In genomic region chr13:112679932-112680677, GRCh38 we compare ENCODE assay signal across 18 cellular contexts. TPM values are rescaled to one million over a fixed set of nuclear protein-coding genes. Genes with fewer than 3 reads are reported as not detected.
DNase-seq lines count a peak whose midpoint lies in the region; ATAC-seq, FAIRE-seq and TF ChIP-seq lines count a peak whose summit lies in the region.
"Had no signal": no experiment of that assay in that cellular context is flagged by ENCODE, and none has a peak within 500 bp of the region (broad histone marks: within the 10 kb centered on the region; RNA-seq: fewer than 3 reads in every experiment).

No MANE protein-coding gene starts in this region.

- H3K23ac ChIP-seq in H1 (ENCODE audit: insufficient read length), result no peak overlapping the region
- no peak overlapping the region for H3K23ac ChIP-seq in mesenchymal stem cell (ENCODE audit: low read length in 2 of 2)

- no peaks in the 10 kb centered on the region for H3K23me2 ChIP-seq in H1 (ENCODE audit: low read depth, low read length)

- H2BK5ac ChIP-seq in H1 (ENCODE audit: low read depth, low read length) (no peak overlapping the region), mesenchymal stem cell (ENCODE audit: low read depth, low read length, poor library complexity, severe bottlenecking) (no peak overlapping the region)

- POLR2A ChIA-PET in H1 (lab: Charles Lee; ENCODE audit: partially characterized antibody), result no interaction called here

- TF ChIP-seq CTCF in H1 (IDR thresholded peaks at IDR 0.05; ENCODE audit: control extremely low read depth in 1 of 3, insufficient read depth in 1 of 3, low read depth in 1 of 3, low read length in 3 of 3) (no peak), lower lobe of right lung (IDR thresholded peaks at IDR 0.05) (no peak), GM10266 (IDR thresholded peaks at IDR 0.05; ENCODE audit: control insufficient read depth, insufficient read depth, low read depth, missing control alignments) (no peak)

- H3K4me1 ChIP-seq in H1 (replicated peaks in 1 of 4; ENCODE audit: control insufficient read depth in 3 of 4, insufficient read depth in 4 of 4, low read length in 3 of 4) (no peaks in the 10 kb centered on the region), lower lobe of right lung (no peaks in the 10 kb centered on the region), mesenchymal stem cell (ENCODE audit: control insufficient read depth, insufficient read depth, low read depth, low read length) (no peaks in the 10 kb centered on the region)
- H3K4me1 ChIP-seq: HAP-1 had no signal

- H2BK12ac ChIP-seq in H1 (ENCODE audit: low read depth, low read length) (no peak overlapping the region), mesenchymal stem cell (ENCODE audit: low read length in 2 of 2) (no peak overlapping the region)

- H3K27ac ChIP-seq in H1 (ENCODE audit: low read depth, low read length) (no peak overlapping the region), lower lobe of right lung (no peak overlapping the region), mesenchymal stem cell (ENCODE audit: low read length, poor library complexity, severe bottlenecking) (no peak overlapping the region)
- H3K27ac ChIP-seq: 22Rv1, RWPE1 had no signal

- H3K36me3 ChIP-seq in H1 (ENCODE audit: control insufficient read depth in 2 of 4, insufficient read depth in 4 of 4, low read length in 3 of 4) (no peaks in the 10 kb centered on the region), lower lobe of right lung (no peaks in the 10 kb centered on the region), mesenchymal stem cell (ENCODE audit: control insufficient read depth in 1 of 2, insufficient read depth in 2 of 2, low read depth in 1 of 2, low read length in 2 of 2) (no peaks in the 10 kb centered on the region)
- H3K36me3 ChIP-seq: HAP-1 had no signal

- no peaks in the 10 kb centered on the region for H3K9me3 Mint-ChIP-seq in stimulated activated naive B cell treated with anti-CD40 and anti-IgM and Interleukin-4, amounts not matched to agents 10 μg/mL and 1 μg/mL and 100 μg/mL, for 72 hours
- H3K9me3 Mint-ChIP-seq: CD8-positive, alpha-beta T cell; IgD-negative memory B cell had no signal

- no peak overlapping the region for H3K56ac ChIP-seq in H1 (replicated peaks; ENCODE audit: insufficient read length, low read depth, low read length)

- no peak overlapping the region for H2BK20ac ChIP-seq in H1 (ENCODE audit: low read length)

- H4K20me1 ChIP-seq in H1 (replicated peaks in 1 of 2; ENCODE audit: control insufficient read depth in 1 of 2, insufficient read depth in 2 of 2, low read length in 2 of 2), result no peaks in the 10 kb centered on the region

- H3K27ac Mint-ChIP-seq in stimulated activated naive B cell treated with anti-CD40 and anti-IgM and Interleukin-4, amounts not matched to agents 10 μg/mL and 1 μg/mL and 100 μg/mL, for 72 hours, result peak overlapping the region; percentile 25
- H3K27ac Mint-ChIP-seq: CD8-positive, alpha-beta T cell had no signal

- H3K9ac ChIP-seq in H1 (replicated peaks in 1 of 4; ENCODE audit: extremely low read depth in 1 of 4, low read depth in 3 of 4, low read length in 3 of 4), result no peak overlapping the region; a peak in 1 of 7 replicates
- no peak overlapping the region for H3K9ac ChIP-seq in mesenchymal stem cell (ENCODE audit: low read length)

- H4K5ac ChIP-seq in H1 (ENCODE audit: insufficient read length, low read depth, low read length), result no peak overlapping the region

- H3K79me2 ChIP-seq in H1 (ENCODE audit: control insufficient read depth in 1 of 2, insufficient read depth in 2 of 2, low read length in 2 of 2), result no peaks in the 10 kb centered on the region

- H3K14ac ChIP-seq in H1 (ENCODE audit: insufficient read length) (no peak overlapping the region), mesenchymal stem cell (ENCODE audit: low read length in 2 of 2) (no peak overlapping the region)

- H2BK15ac ChIP-seq in H1 (ENCODE audit: low read length), result no peak overlapping the region
- no peak overlapping the region for H2BK15ac ChIP-seq in mesenchymal stem cell (ENCODE audit: low read depth, poor library complexity, severe bottlenecking)

- H2AK5ac ChIP-seq in H1 (ENCODE audit: low read depth, low read length) (no peak overlapping the region), mesenchymal stem cell (ENCODE audit: low read length, severe bottlenecking) (no peak overlapping the region)

- H3K4me3 Mint-ChIP-seq in stimulated activated naive B cell treated with anti-CD40 and anti-IgM and Interleukin-4, amounts not matched to agents 10 μg/mL and 1 μg/mL and 100 μg/mL, for 72 hours, result no peak overlapping the region
- H3K4me3 Mint-ChIP-seq: CD8-positive, alpha-beta T cell; IgD-negative memory B cell had no signal

- TF ChIP-seq EP300 in H1 (IDR thresholded peaks at IDR 0.05; ENCODE audit: borderline replicate concordance in 1 of 2, low read depth in 2 of 2, low read length in 2 of 2), result no peak

- no peak for TF ChIP-seq RAD21 in H1 (IDR thresholded peaks at IDR 0.05 in 1 of 2, conservative IDR thresholded peaks at IDR 0.05 in 1 of 2; ENCODE audit: low read depth in 2 of 2, low read length in 2 of 2)

- H4K8ac ChIP-seq in H1 (ENCODE audit: extremely low read depth, insufficient read depth, low read length) (peak overlapping the region; percentile 46), mesenchymal stem cell (ENCODE audit: low read length) (no peak overlapping the region)

- CTCF ChIA-PET in H1 (lab: Charles Lee; ENCODE audit: partially characterized antibody), result interaction anchor here (1.0 to 1.1 kb wide), 3 partner anchors 40 to 426 kb away, joined by 3 read pairs; no protein-coding TSS in a partner anchor

- H4K91ac ChIP-seq in H1 (replicated peaks; ENCODE audit: insufficient read length, low read length) (no peak overlapping the region), mesenchymal stem cell (ENCODE audit: low read length) (no peak overlapping the region)

- H3K4me2 ChIP-seq in H1 (ENCODE audit: insufficient read depth in 1 of 2, low read depth in 2 of 2, low read length in 2 of 2) (no peak overlapping the region), mesenchymal stem cell (ENCODE audit: low read length, poor library complexity, severe bottlenecking) (no peak overlapping the region)

- no peaks in the 10 kb centered on the region for H3K36me3 Mint-ChIP-seq in stimulated activated naive B cell treated with anti-CD40 and anti-IgM and Interleukin-4, amounts not matched to agents 10 μg/mL and 1 μg/mL and 100 μg/mL, for 72 hours
- H3K36me3 Mint-ChIP-seq: CD8-positive, alpha-beta T cell; IgD-negative memory B cell had no signal

- H3K18ac ChIP-seq in H1 (ENCODE audit: extremely low read depth, low read length) (no peak overlapping the region), mesenchymal stem cell (ENCODE audit: low read depth in 1 of 2, low read length in 2 of 2) (no peak overlapping the region)

- FAIRE-seq in H1 (lab: Jason Lieb, UNC), result no peak

- H2BK120ac ChIP-seq in H1 (replicated peaks; ENCODE audit: low read depth, low read length), result no peak overlapping the region
- no peak overlapping the region for H2BK120ac ChIP-seq in mesenchymal stem cell (ENCODE audit: low read depth, low read length)

- TF ChIP-seq POLR2A in H1 (IDR thresholded peaks at IDR 0.05; ENCODE audit: control extremely low read depth in 1 of 2, low read depth in 2 of 2, low read length in 2 of 2), result no peak

- peak; percentile 51 to 70 for ATAC-seq in lower lobe of right lung
- no peak for ATAC-seq in stimulated activated naive B cell treated with anti-CD40 and anti-IgM and Interleukin-4, amounts not matched to agents 10 μg/mL and 1 μg/mL and 100 μg/mL, for 72 hours (replicated peaks)
- ATAC-seq in GM18868 (IDR thresholded peaks at IDR 0.05; ENCODE audit: unreplicated experiment), result no peak
- ATAC-seq: CD8-positive, alpha-beta T cell had no signal

- intact Hi-C loops in lower lobe of right lung (cut with DNase I), result no loop called here

- no peaks in the 10 kb centered on the region for H3K27me3 ChIP-seq in H1 (replicated peaks in 1 of 4; ENCODE audit: control insufficient read depth in 3 of 4, extremely low read depth in 1 of 4, insufficient read depth in 3 of 4, low read length in 3 of 4)
- no peaks in the 10 kb centered on the region for H3K27me3 ChIP-seq in lower lobe of right lung (ENCODE audit: low read depth)
- H3K27me3 ChIP-seq in mesenchymal stem cell (ENCODE audit: control insufficient read depth in 1 of 2, insufficient read depth in 1 of 2, low read length in 2 of 2), result peaks cover 0 to 19% of the 10 kb centered on the region in 2 experiments

- H3K27me3 Mint-ChIP-seq in stimulated activated naive B cell treated with anti-CD40 and anti-IgM and Interleukin-4, amounts not matched to agents 10 μg/mL and 1 μg/mL and 100 μg/mL, for 72 hours, result peaks cover 11 to 22% of the 10 kb centered on the region in 2 donors

- H2AFZ ChIP-seq in H1 (ENCODE audit: low read length), result no peak overlapping the region
- no peak overlapping the region for H2AFZ ChIP-seq in mesenchymal stem cell (ENCODE audit: low read depth, low read length)

- H3K4me1 Mint-ChIP-seq in stimulated activated naive B cell treated with anti-CD40 and anti-IgM and Interleukin-4, amounts not matched to agents 10 μg/mL and 1 μg/mL and 100 μg/mL, for 72 hours, result no peaks in the 10 kb centered on the region
- H3K4me1 Mint-ChIP-seq: IgD-negative memory B cell had no signal

- H3K4ac ChIP-seq in H1 (replicated peaks; ENCODE audit: insufficient read length, low read depth, low read length), result no peak overlapping the region
- no peak overlapping the region for H3K4ac ChIP-seq in mesenchymal stem cell (ENCODE audit: low read depth in 1 of 2, low read length in 2 of 2)

- DNase-seq in activated CD8-positive, alpha-beta memory T cell treated with anti-CD3 and anti-CD28 coated beads for 24 hours, result peak; percentile 24
- no peak for DNase-seq in activated CD8-positive, alpha-beta memory T cell treated with anti-CD3 and anti-CD28 coated beads, Interleukin-2, amount 50 U/mL, for 48 hours
- peak in 1 of 2 experiments; percentile 39 for DNase-seq in H1 (ENCODE audit: low read depth in 1 of 2, low spot score in 2 of 2)
- peak; percentile 47 for DNase-seq in lower lobe of right lung
- no peak for DNase-seq in stimulated activated naive B cell treated with anti-CD40 and anti-IgM and Interleukin-4, amounts not matched to agents 10 μg/mL and 1 μg/mL and 100 μg/mL, for 72 hours
- no peak for DNase-seq in GM10266 (ENCODE audit: extremely low spot score)
- DNase-seq in mesenchymal stem cell, result no peak
- DNase-seq: Kasumi-1; NCI-H187 treated with DMSO at 0.1 percent for 48 hours; NCI-H446; NCI-H69; NK-92 treated with Interleukin-12 subunit alpha and Interleukin-12 subunit beta, amount 100 ng/mL, for 24 hours had no signal

- WGBS in H1 (ENCODE audit: extremely low coverage in 1 of 2, insufficient coverage in 1 of 2, insufficient read length in 1 of 2, insufficient replicate concordance in 2 of 2, low coverage in 1 of 2, low lambda C conversion rate in 2 of 2, missing lambda C conversion rate in 1 of 2), 2 experiments, result 84% methylated on average over 12 of the region's 20 CpGs; no CpG with 5 or more reads in 1 of the 2 experiments
- WGBS in mesenchymal stem cell, result 92% methylated on average over 20 of the region's 20 CpGs

- H3K79me1 ChIP-seq in H1 (ENCODE audit: low read depth, low read length) (no peaks in the 10 kb centered on the region), mesenchymal stem cell (replicated peaks; ENCODE audit: low read length, poor library complexity, severe bottlenecking) (no peaks in the 10 kb centered on the region)

- H3K9me3 ChIP-seq in H1 (ENCODE audit: insufficient read depth in 2 of 2, low read depth in 1 of 2, low read length in 1 of 2), result peaks cover 0 to 7% of the 10 kb centered on the region in 2 experiments; a peak in 1 of 4 replicates
- H3K9me3 ChIP-seq in lower lobe of right lung, result no peaks in the 10 kb centered on the region
- H3K9me3 ChIP-seq in mesenchymal stem cell (ENCODE audit: control insufficient read depth, low read length), result no peaks in the 10 kb centered on the region
- H3K9me3 ChIP-seq: HAP-1 had no signal

- H3K4me3 ChIP-seq in H1 (ENCODE audit: extremely low read depth in 1 of 4, insufficient read depth in 2 of 4, low read depth in 3 of 4, low read length in 4 of 4) (no peak overlapping the region), lower lobe of right lung (no peak overlapping the region), mesenchymal stem cell (ENCODE audit: insufficient read depth in 1 of 2, low read depth in 1 of 2, low read length in 2 of 2) (no peak overlapping the region)
- H3K4me3 ChIP-seq: HAP-1 had no signal

RNA-seq across cellular contexts. Expression of gene ATP11A, which starts 9.7 kb away (rescaled TPM):
- total RNA-seq in H1 (2021; fragmentation: NEBNext Ultra II Directional; extraction: Animal tissue kit (Norgen Biotek cat#: 25700)), result 72.9 and 78.5 TPM in 2 replicates
- polyA plus RNA-seq in H1 (2011; rRNA removed), result 28.8 and 30.7 TPM in 2 replicates
- 14.9 TPM for polyA plus RNA-seq in H1 (2011; cell fraction: cytosol; rRNA removed)
- 83.2 TPM for polyA plus RNA-seq in H1 (2011; cell fraction: nucleus; rRNA removed)
- 31.1 to 42.5 TPM (median 35.7 TPM) in 4 replicates for polyA plus RNA-seq in H1 (2012, experiment 1 of 2)
- polyA plus RNA-seq in H1 (2012, experiment 2 of 2), result 4.6 TPM
- polyA plus RNA-seq in H1 (2013, experiment 1 of 2), result 30.6 TPM
- polyA plus RNA-seq in H1 (2013, experiment 2 of 2), result 28.1 TPM
- polyA minus RNA-seq in H1 (2011; rRNA and poly(A)+ RNA removed), result 35.6 and 46.4 TPM in 2 replicates
- polyA minus RNA-seq in H1 (2011; cell fraction: cytosol; rRNA and poly(A)+ RNA removed), result 49.0 TPM
- polyA minus RNA-seq in H1 (2011; cell fraction: nucleus; rRNA and poly(A)+ RNA removed), result 68.1 TPM
- total RNA-seq in lower lobe of right lung, result 281 TPM
- 8.0 TPM for polyA plus RNA-seq in mesenchymal stem cell (2013, experiment 1 of 2)
- polyA plus RNA-seq in mesenchymal stem cell (2013, experiment 2 of 2), result 8.2 TPM

Comparison
In these comparisons a context has a peak if more than half of its experiments do, and no peak if none do; other contexts are left out.
1. DNase-seq: peak in activated CD8-positive, alpha-beta memory T cell treated with anti-CD3 and anti-CD28 coated beads for 24 hours (single experiment) and lower lobe of right lung (single experiment); none in activated CD8-positive, alpha-beta memory T cell treated with anti-CD3 and anti-CD28 coated beads, Interleukin-2, amount 50 U/mL, for 48 hours (single experiment), stimulated activated naive B cell treated with anti-CD40 and anti-IgM and Interleukin-4, amounts not matched to agents 10 μg/mL and 1 μg/mL and 100 μg/mL, for 72 hours (single experiment), GM10266 (single experiment) and mesenchymal stem cell (single experiment).
2. ATAC-seq: peak in lower lobe of right lung (2 of 2); none in stimulated activated naive B cell treated with anti-CD40 and anti-IgM and Interleukin-4, amounts not matched to agents 10 μg/mL and 1 μg/mL and 100 μg/mL, for 72 hours (0 of 2) and GM18868 (single experiment).